8 cellular contexts compared by ENCODE assay signal in genomic region chr4:185535818-185536729, GRCh38. TPM values are rescaled to one million over a fixed set of nuclear protein-coding genes. Genes with fewer than 3 reads are reported as not detected.
A peak's percentile ranks its signal among the peaks of the same experiment; 100 is the strongest.
DNase-seq lines count a peak whose midpoint lies in the region; ATAC-seq and TF ChIP-seq lines count a peak whose summit lies in the region.

No MANE protein-coding gene starts in this region.

- H3K9me3 Mint-ChIP-seq in activated CD4-positive, alpha-beta T cell treated with anti-CD3 and anti-CD28 coated beads for 36 hours (ENCODE audit: low read depth): no peaks in the 10 kb centered on the region
- H3K9me3 Mint-ChIP-seq in memory B cell: peaks cover 2% of the 10 kb centered on the region

- H3K4me3 ChIP-seq in choroid plexus epithelial cell (ENCODE audit: low read depth, low read length) (peak overlapping the region; percentile 74), transverse colon (peak overlapping the region; percentile 8 to 71 (median 50))

- TF ChIP-seq EP300 in transverse colon (IDR thresholded peaks at IDR 0.05; ENCODE audit: low read depth): no peak

- H3K27me3 Mint-ChIP-seq in activated CD4-positive, alpha-beta T cell treated with anti-CD3 and anti-CD28 coated beads for 36 hours: peaks cover 27% of the 10 kb centered on the region
- H3K27me3 Mint-ChIP-seq in memory B cell: peaks cover 17% of the 10 kb centered on the region

- no peak overlapping the region for H3K27ac Mint-ChIP-seq in activated CD4-positive, alpha-beta T cell treated with anti-CD3 and anti-CD28 coated beads for 36 hours
- H3K27ac Mint-ChIP-seq in memory B cell: no peak overlapping the region

- TF ChIP-seq POLR2A in transverse colon (IDR thresholded peaks at IDR 0.05): peak; percentile 36

- no peak for DNase-seq in activated CD4-positive, alpha-beta T cell treated with anti-CD3 and anti-CD28 coated beads for 36 hours
- DNase-seq in activated CD4-positive, alpha-beta T cell treated with anti-CD3 and anti-CD28 coated beads, Interleukin-2, amount 50 U/mL, for 48 hours: no peak
- DNase-seq in choroid plexus epithelial cell (ENCODE audit: low read depth) (peak; percentile 60), memory B cell (ENCODE audit: low spot score in 2 of 2) (no peak), transverse colon (peak; percentile 23), CD1c-positive myeloid dendritic cell (ENCODE audit: extremely low spot score) (no peak), SKM-1 treated with dmso at 0.1 percent for 144 hours (lab: John Stamatoyannopoulos, UW; ENCODE audit: unreplicated experiment) (no peak)
- DNase-seq in activated effector memory CD4-positive, alpha-beta T cell treated with Interleukin-2 at 50 U/mL for 16 hours: no peak

- peaks cover 3% of the 10 kb centered on the region for H3K4me1 Mint-ChIP-seq in activated CD4-positive, alpha-beta T cell treated with anti-CD3 and anti-CD28 coated beads for 36 hours
- peaks cover 5% of the 10 kb centered on the region for H3K4me1 Mint-ChIP-seq in memory B cell

- peaks cover 3 to 21% (median 10%) of the 10 kb centered on the region in 4 donors for H3K4me1 ChIP-seq in transverse colon

- no peaks in the 10 kb centered on the region for H3K36me3 ChIP-seq in transverse colon

- TF ChIP-seq CTCF in choroid plexus epithelial cell (conservative IDR thresholded peaks at IDR 0.05; ENCODE audit: low read depth, low read length) (no peak), transverse colon (IDR thresholded peaks at IDR 0.05) (no peak)

- POLR2A ChIA-PET in activated CD4-positive, alpha-beta T cell treated with anti-CD3 and anti-CD28 coated beads for 36 hours (lab: Charles Lee): no interaction called here

- H3K27me3 ChIP-seq in transverse colon: peaks cover 70% of the 10 kb centered on the region

- H3K27ac ChIP-seq in transverse colon: peak overlapping the region; percentile 84 to 95 (median 90)

- no peak for ATAC-seq in activated CD4-positive, alpha-beta T cell treated with anti-CD3 and anti-CD28 coated beads for 36 hours
- peak; percentile 34 for ATAC-seq in memory B cell (ENCODE audit: low read depth)

- no peaks in the 10 kb centered on the region for H3K36me3 Mint-ChIP-seq in activated CD4-positive, alpha-beta T cell treated with anti-CD3 and anti-CD28 coated beads for 36 hours (ENCODE audit: low read depth)
- peaks cover 2% of the 10 kb centered on the region for H3K36me3 Mint-ChIP-seq in memory B cell

- 15 to 17% methylated on average over 13 to 17 of the region's 17 CpGs for WGBS in transverse colon (ENCODE audit: low coverage in 1 of 2), 2 donors

- H3K4me3 Mint-ChIP-seq in activated CD4-positive, alpha-beta T cell treated with anti-CD3 and anti-CD28 coated beads for 36 hours: peak overlapping the region; percentile 7
- H3K4me3 Mint-ChIP-seq in memory B cell: peak overlapping the region; percentile 65

- in situ Hi-C loops in transverse colon (cut with MboI; ENCODE audit: low pct_ligation_motif_present in 1 of 4, low pct_unique_long_range_greater_than_20kb in 1 of 4, low sequenced_read_pairs in 3 of 4): no loop called here

- H3K9me3 ChIP-seq in transverse colon: no peaks in the 10 kb centered on the region

- intact Hi-C loops in activated CD4-positive, alpha-beta T cell treated with anti-CD3 and anti-CD28 coated beads for 36 hours (cut with DNase I, micrococcal nuclease): loop anchor here in 1 of 2 experiments (2.0 kb wide), 1 partner anchor 61 kb away; no protein-coding TSS in a partner anchor
- intact Hi-C loops in transverse colon (cut with DNase I; ENCODE audit: low total_unique reads): loop anchor here (10.0 kb wide), 1 partner anchor 59 kb away; no protein-coding TSS in a partner anchor

- CTCF ChIA-PET in activated CD4-positive, alpha-beta T cell treated with anti-CD3 and anti-CD28 coated beads for 36 hours (lab: Charles Lee): interaction anchor here (0.6 kb wide), 1 partner anchor 332 kb away, joined by 3 read pairs; no protein-coding TSS in a partner anchor

RNA-seq across cellular contexts. Expression of gene PDLIM3, which starts 0.8 kb away (rescaled TPM):
- not detected for total RNA-seq in activated CD4-positive, alpha-beta T cell treated with anti-CD3 and anti-CD28 coated beads for 36 hours
- total RNA-seq in transverse colon: 100 to 1,000 TPM in 2 of 4 donors, 10 to 100 TPM in 2; 81.9 to 209 (median 115) TPM

Comparison
In these comparisons a context has a peak if more than half of its experiments do, and no peak if none do; other contexts are left out.
1. DNase-seq: peak in choroid plexus epithelial cell (single experiment) and transverse colon (single experiment); none in activated CD4-positive, alpha-beta T cell treated with anti-CD3 and anti-CD28 coated beads for 36 hours (single experiment), activated CD4-positive, alpha-beta T cell treated with anti-CD3 and anti-CD28 coated beads, Interleukin-2, amount 50 U/mL, for 48 hours (0 of 2), memory B cell (0 of 2), activated effector memory CD4-positive, alpha-beta T cell treated with Interleukin-2 at 50 U/mL for 16 hours (single experiment), CD1c-positive myeloid dendritic cell (single experiment) and SKM-1 treated with dmso at 0.1 percent for 144 hours (single experiment).
2. RNA of gene PDLIM3, which starts 0.8 kb away (total RNA-seq): 81.9 to 209 TPM in transverse colon; not detected in activated CD4-positive, alpha-beta T cell treated with anti-CD3 and anti-CD28 coated beads for 36 hours; every median in the first group is over 10 times any median in the second.